9 cellular contexts compared by ENCODE assay signal in the genomic region with DNA sequence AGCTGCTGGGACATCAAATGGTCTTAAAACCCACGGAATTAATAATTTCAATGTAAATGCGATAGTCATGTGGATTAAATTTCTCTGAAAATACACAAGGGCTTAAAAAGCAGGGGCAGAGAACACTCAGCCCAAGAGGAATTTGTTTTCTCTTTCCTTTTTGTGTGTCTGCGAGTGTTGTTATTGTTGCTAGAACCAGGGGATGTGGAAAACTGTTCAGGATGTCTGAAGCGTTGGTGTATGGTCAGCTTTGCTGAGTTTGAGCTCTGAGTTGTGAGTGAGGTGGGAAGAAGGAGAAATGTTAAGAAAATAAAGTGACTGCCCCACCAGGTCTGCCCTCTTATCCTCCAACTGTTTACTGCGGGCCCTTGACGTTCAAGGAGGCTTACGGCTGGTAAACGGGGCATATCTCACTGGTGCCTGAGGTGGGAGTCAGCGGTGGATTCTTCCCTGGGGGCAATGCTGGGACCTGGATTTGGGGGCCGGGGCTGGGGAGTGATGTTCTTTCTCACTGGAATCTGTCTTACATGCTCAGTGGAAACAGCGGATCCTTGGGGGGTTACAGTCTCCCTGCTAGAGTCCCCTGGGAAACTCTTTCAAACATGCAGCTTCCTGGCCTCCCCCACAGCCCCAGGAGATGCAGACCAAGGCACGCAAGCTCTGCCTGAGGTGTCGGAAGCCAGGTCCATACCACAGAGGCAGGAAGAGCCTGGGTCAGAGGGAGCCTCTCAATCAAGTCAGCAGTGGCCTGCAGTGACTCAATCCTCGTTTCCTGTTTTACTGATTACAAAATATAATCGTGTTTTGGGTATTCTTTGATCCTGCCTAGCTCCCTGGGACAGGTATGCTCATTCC. TPM values are rescaled to one million over a fixed set of nuclear protein-coding genes. Genes with fewer than 3 reads are reported as not detected.
DNase-seq lines count a peak whose midpoint lies in the region; ATAC-seq and TF ChIP-seq lines count a peak whose summit lies in the region.
"Had no signal": no experiment of that assay in that cellular context is flagged by ENCODE, and none has a peak within 500 bp of the region (broad histone marks: within the 10 kb centered on the region; RNA-seq: fewer than 3 reads in every experiment).

No MANE protein-coding gene starts in this region.

- intact Hi-C loops in activated CD4-positive, alpha-beta memory T cell treated with anti-CD3 and anti-CD28 coated beads for 36 hours (cut with micrococcal nuclease) = no loop called here

- no peaks in the 10 kb centered on the region for H3K4me1 Mint-ChIP-seq in activated CD4-positive, alpha-beta memory T cell treated with anti-CD3 and anti-CD28 coated beads for 36 hours (ENCODE audit: low read depth)

- H3K27ac Mint-ChIP-seq in activated CD4-positive, alpha-beta memory T cell treated with anti-CD3 and anti-CD28 coated beads for 36 hours = no peak overlapping the region

- WGBS in mesodermal cell (ENCODE audit: insufficient coverage in 2 of 2), 2 experiments = 72 to 83% methylated on average over 10 to 12 of the region's 15 CpGs

- no peaks in the 10 kb centered on the region for H3K9me3 ChIP-seq in mesodermal cell (ENCODE audit: control insufficient read depth, low read length)

- H3K4me1 ChIP-seq in mesodermal cell (ENCODE audit: control insufficient read depth, insufficient read depth, low read length, poor library complexity, severe bottlenecking) = peaks cover 30% of the 10 kb centered on the region

- H3K36me3 Mint-ChIP-seq in activated CD4-positive, alpha-beta memory T cell treated with anti-CD3 and anti-CD28 coated beads for 36 hours = no peaks in the 10 kb centered on the region

- no peak overlapping the region for H3K4me3 Mint-ChIP-seq in activated CD4-positive, alpha-beta memory T cell treated with anti-CD3 and anti-CD28 coated beads for 36 hours

- no peak overlapping the region for H3K4me3 ChIP-seq in GM12865 (ENCODE audit: low read depth, low read length)
- H3K4me3 ChIP-seq in mesodermal cell (ENCODE audit: extremely low read depth, insufficient read depth, low read length, poor library complexity, severe bottlenecking) = no peak overlapping the region

- no peaks in the 10 kb centered on the region for H3K9me3 Mint-ChIP-seq in activated CD4-positive, alpha-beta memory T cell treated with anti-CD3 and anti-CD28 coated beads for 36 hours

- CTCF ChIA-PET in activated CD4-positive, alpha-beta memory T cell treated with anti-CD3 and anti-CD28 coated beads for 36 hours (lab: Charles Lee) = interaction anchor here (0.9 to 1.6 kb wide), 2 partner anchors 83 to 139 kb away, joined by 3 to 5 read pairs; no protein-coding TSS in a partner anchor

- no peak for TF ChIP-seq CTCF in GM12865 (IDR thresholded peaks at IDR 0.05; ENCODE audit: insufficient read depth, low read depth, low read length, missing control alignments)

- peak overlapping the region; percentile 77 for H3K27ac ChIP-seq in mesodermal cell (ENCODE audit: low read depth, low read length, severe bottlenecking)

- H3K27me3 Mint-ChIP-seq in activated CD4-positive, alpha-beta memory T cell treated with anti-CD3 and anti-CD28 coated beads for 36 hours = peaks cover 30% of the 10 kb centered on the region

- no peaks in the 10 kb centered on the region for H3K36me3 ChIP-seq in mesodermal cell (ENCODE audit: control insufficient read depth, insufficient read depth, low read length)

- ATAC-seq in HG02938 (IDR thresholded peaks at IDR 0.05; ENCODE audit: unreplicated experiment) = peak; percentile 52
- no peak for ATAC-seq in HG03565 (IDR thresholded peaks at IDR 0.05; ENCODE audit: unreplicated experiment)
- no peak for ATAC-seq in GM21576 (IDR thresholded peaks at IDR 0.05; ENCODE audit: unreplicated experiment)

- DNase-seq in GM12865 (ENCODE audit: low read depth) (peak; percentile 86), DMS79 treated with DMSO at 0.1 percent for 48 hours (lab: John Stamatoyannopoulos, UW) (no peak), HuH-7 (ENCODE audit: low spot score) (no peak)
- peak; percentile 31 for DNase-seq in activated CD4-positive, alpha-beta memory T cell treated with anti-CD3 and anti-CD28 coated beads for 36 hours
- DNase-seq: NCI-H446 had no signal

- POLR2A ChIA-PET in activated CD4-positive, alpha-beta memory T cell treated with anti-CD3 and anti-CD28 coated beads for 36 hours (lab: Charles Lee) = no interaction called here

RNA-seq across cellular contexts. Expression of a gene that starts 41.8 kb away (rescaled TPM):
- under 1 TPM; 0.56 to 0.59 TPM for total RNA-seq in activated CD4-positive, alpha-beta memory T cell treated with anti-CD3 and anti-CD28 coated beads for 36 hours
- polyA plus RNA-seq in mesodermal cell (2013, experiment 1 of 2) = 9.2 TPM
- 8.9 TPM for polyA plus RNA-seq in mesodermal cell (2013, experiment 2 of 2)

Comparison
In these comparisons a context has a peak if more than half of its experiments do, and no peak if none do; other contexts are left out.
1. DNase-seq: peak in GM12865 (single experiment) and activated CD4-positive, alpha-beta memory T cell treated with anti-CD3 and anti-CD28 coated beads for 36 hours (single experiment); none in DMS79 treated with DMSO at 0.1 percent for 48 hours (single experiment) and HuH-7 (single experiment).